In genomic region chr12:124538194-124539082, GRCh38 we compare ENCODE assay signal across 9 cellular contexts. TPM values are rescaled to one million over a fixed set of nuclear protein-coding genes. Genes with fewer than 3 reads are reported as not detected.
DNase-seq lines count a peak whose midpoint lies in the region; ATAC-seq and TF ChIP-seq lines count a peak whose summit lies in the region.
"Had no signal": no experiment of that assay in that cellular context is flagged by ENCODE, and none has a peak within 500 bp of the region (broad histone marks: within the 10 kb centered on the region; RNA-seq: fewer than 3 reads in every experiment).

No MANE protein-coding gene starts in this region.

- H3K4me3 Mint-ChIP-seq in HFFc6 = no peak overlapping the region
- no peak overlapping the region for H3K4me3 Mint-ChIP-seq in stimulated activated effector memory CD8-positive, alpha-beta T cell treated with anti-CD3 and anti-CD28 coated beads, Interleukin-12 subunit alpha, Interleukin-12 subunit beta, amount 100 ng/mL, for 72 hours
- H3K4me3 Mint-ChIP-seq in activated CD8-positive, alpha-beta T cell treated with anti-CD3 and anti-CD28 coated beads for 36 hours = no peak overlapping the region

- H3K27ac ChIP-seq in RWPE2 (ENCODE audit: poor library complexity, severe bottlenecking) = peak overlapping the region; percentile 16
- H3K27ac ChIP-seq in left ventricle myocardium inferior (replicated peaks) = peak overlapping the region; percentile 80

- ATAC-seq in RWPE2 (ENCODE audit: low read depth) = no peak
- ATAC-seq in stimulated activated effector memory CD8-positive, alpha-beta T cell treated with anti-CD3 and anti-CD28 coated beads, Interleukin-12 subunit alpha, Interleukin-12 subunit beta, amount 100 ng/mL, for 72 hours = no peak
- ATAC-seq in HG02678 (IDR thresholded peaks at IDR 0.05; ENCODE audit: unreplicated experiment) = no peak
- ATAC-seq in activated CD8-positive, alpha-beta T cell treated with anti-CD3 and anti-CD28 coated beads for 36 hours = no peak

- H3K4me3 ChIP-seq in RWPE2 (ENCODE audit: severe bottlenecking) (no peak overlapping the region), left ventricle myocardium inferior (peak overlapping the region; percentile 6)

- no peaks in the 10 kb centered on the region for H3K9me3 Mint-ChIP-seq in HFFc6
- no peaks in the 10 kb centered on the region for H3K9me3 Mint-ChIP-seq in stimulated activated effector memory CD8-positive, alpha-beta T cell treated with anti-CD3 and anti-CD28 coated beads, Interleukin-12 subunit alpha, Interleukin-12 subunit beta, amount 100 ng/mL, for 72 hours
- no peaks in the 10 kb centered on the region for H3K9me3 Mint-ChIP-seq in activated CD8-positive, alpha-beta T cell treated with anti-CD3 and anti-CD28 coated beads for 36 hours

- H3K27me3 Mint-ChIP-seq in HFFc6 (ENCODE audit: insufficient read depth) = peaks cover 2% of the 10 kb centered on the region; the same call in 1 of the 2 replicates
- no peaks in the 10 kb centered on the region for H3K27me3 Mint-ChIP-seq in activated CD8-positive, alpha-beta T cell treated with anti-CD3 and anti-CD28 coated beads for 36 hours

- POLR2A ChIA-PET in activated CD8-positive, alpha-beta T cell treated with anti-CD3 and anti-CD28 coated beads for 36 hours (lab: Charles Lee) = interaction anchor here (0.9 to 1.4 kb wide), 3 partner anchors 8 to 45 kb away, joined by 3 to 4 read pairs (median 3); no protein-coding TSS in a partner anchor

- no peak for TF ChIP-seq CTCF in HFFc6 (IDR thresholded peaks at IDR 0.05)
- no peak for TF ChIP-seq CTCF in RWPE2 (IDR thresholded peaks at IDR 0.05; ENCODE audit: poor library complexity, severe bottlenecking)
- no peak for TF ChIP-seq CTCF in left ventricle myocardium inferior (IDR thresholded peaks at IDR 0.05; ENCODE audit: borderline replicate concordance)
- no peak for TF ChIP-seq CTCF in activated CD8-positive, alpha-beta T cell treated with anti-CD3 and anti-CD28 coated beads for 36 hours (IDR thresholded peaks at IDR 0.05)

- H3K27me3 ChIP-seq in RWPE2 (ENCODE audit: insufficient read depth, poor library complexity, severe bottlenecking) (no peaks in the 10 kb centered on the region), left ventricle myocardium inferior (ENCODE audit: low read depth) (no peaks in the 10 kb centered on the region)

- H3K9me3 ChIP-seq in RWPE2 (ENCODE audit: severe bottlenecking) (no peaks in the 10 kb centered on the region), left ventricle myocardium inferior (replicated peaks) (no peaks in the 10 kb centered on the region)

- DNase-seq in HFFc6 (no peak), RWPE2 (ENCODE audit: low spot score) (no peak), left ventricle myocardium inferior (no peak)
- no peak for DNase-seq in stimulated activated effector memory CD8-positive, alpha-beta T cell treated with anti-CD3 and anti-CD28 coated beads, Interleukin-12 subunit alpha, Interleukin-12 subunit beta, amount 100 ng/mL, for 72 hours (ENCODE audit: low spot score in 2 of 2)
- no peak for DNase-seq in NK-92 treated with Interleukin-12 subunit alpha and Interleukin-12 subunit beta, amount 100 ng/mL, for 24 hours (lab: John Stamatoyannopoulos, UW)
- no peak for DNase-seq in activated CD8-positive, alpha-beta T cell treated with anti-CD3 and anti-CD28 coated beads for 36 hours
- DNase-seq: HCEC 1CT, T-helper 1 cell had no signal

- CTCF ChIA-PET in activated CD8-positive, alpha-beta T cell treated with anti-CD3 and anti-CD28 coated beads for 36 hours (lab: Charles Lee) = no interaction called here

- intact Hi-C loops in left ventricle myocardium inferior (cut with micrococcal nuclease) = no loop called here
- intact Hi-C loops in activated CD8-positive, alpha-beta T cell treated with anti-CD3 and anti-CD28 coated beads for 36 hours (cut with micrococcal nuclease) = no loop called here

- H3K36me3 Mint-ChIP-seq in HFFc6 (ENCODE audit: low read depth) = peaks cover 4% of the 10 kb centered on the region; the same call in 1 of the 2 replicates
- H3K36me3 Mint-ChIP-seq in stimulated activated effector memory CD8-positive, alpha-beta T cell treated with anti-CD3 and anti-CD28 coated beads, Interleukin-12 subunit alpha, Interleukin-12 subunit beta, amount 100 ng/mL, for 72 hours = peaks cover 17% of the 10 kb centered on the region
- H3K36me3 Mint-ChIP-seq in activated CD8-positive, alpha-beta T cell treated with anti-CD3 and anti-CD28 coated beads for 36 hours (ENCODE audit: low read depth) = peaks cover 12% of the 10 kb centered on the region

- H3K4me1 ChIP-seq in RWPE2 (ENCODE audit: insufficient read depth, poor library complexity, severe bottlenecking) (peaks cover 6% of the 10 kb centered on the region), left ventricle myocardium inferior (peaks cover 63% of the 10 kb centered on the region)

- H3K36me3 ChIP-seq in RWPE2 (ENCODE audit: low read depth) = peaks cover 11% of the 10 kb centered on the region
- peaks cover 10% of the 10 kb centered on the region for H3K36me3 ChIP-seq in left ventricle myocardium inferior

- peak overlapping the region; percentile 18; the same call in 1 of the 2 replicates for H3K27ac Mint-ChIP-seq in HFFc6
- H3K27ac Mint-ChIP-seq in stimulated activated effector memory CD8-positive, alpha-beta T cell treated with anti-CD3 and anti-CD28 coated beads, Interleukin-12 subunit alpha, Interleukin-12 subunit beta, amount 100 ng/mL, for 72 hours = peak overlapping the region; percentile 90
- H3K27ac Mint-ChIP-seq in activated CD8-positive, alpha-beta T cell treated with anti-CD3 and anti-CD28 coated beads for 36 hours = no peak overlapping the region

- peaks cover 40% of the 10 kb centered on the region for H3K4me1 Mint-ChIP-seq in HFFc6 (ENCODE audit: low read depth)
- peaks cover 51% of the 10 kb centered on the region for H3K4me1 Mint-ChIP-seq in stimulated activated effector memory CD8-positive, alpha-beta T cell treated with anti-CD3 and anti-CD28 coated beads, Interleukin-12 subunit alpha, Interleukin-12 subunit beta, amount 100 ng/mL, for 72 hours
- peaks cover 45% of the 10 kb centered on the region for H3K4me1 Mint-ChIP-seq in activated CD8-positive, alpha-beta T cell treated with anti-CD3 and anti-CD28 coated beads for 36 hours (ENCODE audit: low read depth)

RNA-seq across cellular contexts. Expression of gene NCOR2, which starts 29.0 kb away (rescaled TPM):
- total RNA-seq in HFFc6 (2021; fragmentation: NEBNext Ultra II Directional; extraction: Animal tissue kit (Norgen Biotek cat#: 25700)) = 100 to 1,000 TPM; 237 to 249 (median 240) TPM
- 152 TPM for total RNA-seq in left ventricle myocardium inferior
- total RNA-seq in activated CD8-positive, alpha-beta T cell treated with anti-CD3 and anti-CD28 coated beads for 36 hours = 100 to 1,000 TPM; 105 to 110 TPM
